In genomic region chr14:104634031-104634760, GRCh38 we compare ENCODE assay signal across 23 cellular contexts. TPM values are rescaled to one million over a fixed set of nuclear protein-coding genes. Genes with fewer than 3 reads are reported as not detected.
DNase-seq lines count a peak whose midpoint lies in the region; ATAC-seq, FAIRE-seq and TF ChIP-seq lines count a peak whose summit lies in the region.
"Had no signal": no experiment of that assay in that cellular context is flagged by ENCODE, and none has a peak within 500 bp of the region (broad histone marks: within the 10 kb centered on the region; RNA-seq: fewer than 3 reads in every experiment).

No MANE protein-coding gene starts in this region.

- no peaks in the 10 kb centered on the region for H3K36me3 ChIP-seq in spleen

- no peak overlapping the region for H3K27ac Mint-ChIP-seq in stimulated activated naive CD8-positive, alpha-beta T cell treated with anti-CD3 and anti-CD28 coated beads, Interleukin-15, amount 100 ng/mL, for 72 hours
- H3K27ac Mint-ChIP-seq: CD14-positive monocyte, IgD-negative memory B cell had no signal

- intact Hi-C loops in dorsolateral prefrontal cortex (cut with DNase I): loop anchor here (5.0 to 10.0 kb wide), 3 partner anchors 279 to 559 kb away; partner anchors contain the start of gene KIF26A (in 1 of the 2)
- intact Hi-C loops in spleen (cut with DNase I; ENCODE audit: low total_unique reads): loop anchor here (10.0 kb wide), 1 partner anchor 559 kb away; no protein-coding TSS in a partner anchor

- TF ChIP-seq CTCF in dorsolateral prefrontal cortex (IDR thresholded peaks at IDR 0.05 in 54 of 56, conservative IDR thresholded peaks at IDR 0.05 in 2 of 56; ENCODE audit: low read depth in 1 of 56, partially characterized antibody in 56 of 56) (no peak), spleen (IDR thresholded peaks at IDR 0.05 in 8 of 11, conservative IDR thresholded peaks at IDR 0.05 in 3 of 11) (no peak)

- ATAC-seq in stimulated activated naive CD8-positive, alpha-beta T cell treated with anti-CD3 and anti-CD28 coated beads, Interleukin-15, Interleukin-2, amounts not matched to agents 100 U/mL and 50 U/mL, for 24 hours: peak; percentile 26
- ATAC-seq in stimulated activated naive CD8-positive, alpha-beta T cell treated with anti-CD3 and anti-CD28 coated beads, Interleukin-15, amount 100 ng/mL, for 72 hours: no peak
- ATAC-seq: Right ventricle myocardium inferior had no signal

- H3K9me3 Mint-ChIP-seq in stimulated activated naive CD8-positive, alpha-beta T cell treated with anti-CD3 and anti-CD28 coated beads, Interleukin-15, amount 100 ng/mL, for 72 hours: no peaks in the 10 kb centered on the region

- H3K4me1 ChIP-seq in spleen: no peaks in the 10 kb centered on the region

- H3K9me3 ChIP-seq in spleen: peaks cover 0 to 9% (median 7%) of the 10 kb centered on the region in 8 donors

- H3K4me3 ChIP-seq in dorsolateral prefrontal cortex: no peak overlapping the region
- H3K4me3 ChIP-seq in spleen: no peak overlapping the region
- H3K4me3 ChIP-seq: GM23248 had no signal

- no peak for FAIRE-seq in RCC 7860 (lab: Jason Lieb, UNC)
- FAIRE-seq: GM12891, GM18507, HTR-8/SVneo had no signal

- peak overlapping the region in 57 of 59 donors; percentile 40 to 98 (median 92) for H3K27ac ChIP-seq in dorsolateral prefrontal cortex
- H3K27ac ChIP-seq in spleen: no peak overlapping the region
- H3K27ac ChIP-seq: GM23248, HL-60 had no signal

- H3K27me3 ChIP-seq in dorsolateral prefrontal cortex (peaks cover 0 to 4% (median 0%) of the 10 kb centered on the region in 45 donors), spleen (replicated peaks in 1 of 7) (peaks cover 0 to 51% (median 0%) of the 10 kb centered on the region in 7 donors)

- no peak overlapping the region for H3K4me3 Mint-ChIP-seq in stimulated activated naive CD8-positive, alpha-beta T cell treated with anti-CD3 and anti-CD28 coated beads, Interleukin-15, amount 100 ng/mL, for 72 hours
- H3K4me3 Mint-ChIP-seq: CD14-positive monocyte had no signal

- no peak for DNase-seq in stimulated activated naive CD8-positive, alpha-beta T cell treated with anti-CD3 and anti-CD28 coated beads, Interleukin-15, Interleukin-2, amounts not matched to agents 100 U/mL and 50 U/mL, for 24 hours
- no peak for DNase-seq in stimulated activated naive CD8-positive, alpha-beta T cell treated with anti-CD3 and anti-CD28 coated beads, Interleukin-15, amount 100 ng/mL, for 72 hours
- DNase-seq in dorsolateral prefrontal cortex (peak in 1 of 10 donors; percentile 44), spleen (peak; percentile 69), RCC 7860 (ENCODE audit: low spot score) (no peak), iPS-NIHi7 (ENCODE audit: extremely low spot score) (no peak), RPMI8226 (no peak)
- DNase-seq: DMS 273 treated with DMSO at 0.1 percent for 48 hours, GF-D8, GM23248, Kasumi-1, MM.1S, NCI-H1092 treated with DMSO at 0.1 percent for 48 hours, NCI-H1930, NCI-H510A treated with DMSO at 0.1 percent for 48 hours had no signal

- H3K4me1 Mint-ChIP-seq in stimulated activated naive CD8-positive, alpha-beta T cell treated with anti-CD3 and anti-CD28 coated beads, Interleukin-15, amount 100 ng/mL, for 72 hours: no peaks in the 10 kb centered on the region
- H3K4me1 Mint-ChIP-seq: CD14-positive monocyte had no signal

- WGBS in spleen, 5 donors: 84 to 91% (median 88%) methylated on average over 11 to 23 of the region's 23 CpGs

- TF ChIP-seq POLR2A in spleen (IDR thresholded peaks at IDR 0.05): no peak

- H3K27me3 Mint-ChIP-seq in stimulated activated naive CD8-positive, alpha-beta T cell treated with anti-CD3 and anti-CD28 coated beads, Interleukin-15, amount 100 ng/mL, for 72 hours: peaks cover 12% of the 10 kb centered on the region

RNA-seq across cellular contexts. Expression of gene TMEM179, which starts 29.6 kb away (rescaled TPM):
- total RNA-seq in dorsolateral prefrontal cortex: 100 to 1,000 TPM in 32 of 120 experiments, 10 to 100 TPM in 88; 45.0 to 133 (median 88.7) TPM
- total RNA-seq in spleen: not detected
- polyA plus RNA-seq in spleen: under 1 TPM in 1 of 3 donors, not detected in 2; 0.08 TPM
- total RNA-seq: GM23248, Right ventricle myocardium inferior had no signal
- polyA plus RNA-seq: CD14-positive monocyte, GM23248, IgD-negative memory B cell had no signal

RNA-seq across cellular contexts. Expression of gene C14orf180, which starts 54.6 kb away (rescaled TPM):
- total RNA-seq in dorsolateral prefrontal cortex (under 1 TPM in 4 of 120 experiments, not detected in 116; 0.24 to 0.41 (median 0.36) TPM), spleen (under 1 TPM in 2 of 7 donors, not detected in 5; 0.17 to 0.28 TPM)
- under 1 TPM; 0.20 to 0.70 (median 0.28) TPM for polyA plus RNA-seq in spleen
- total RNA-seq: A673, GM23248 had no signal
- polyA plus RNA-seq: CD14-positive monocyte, GM23248, IgD-negative memory B cell had no signal

RNA-seq across cellular contexts. Expression of gene INF2, which starts 55.2 kb away (rescaled TPM):
- total RNA-seq in dorsolateral prefrontal cortex (100 to 1,000 TPM in 97 of 120 experiments, 10 to 100 TPM in 23; 69.5 to 290 (median 127) TPM), spleen (100 to 1,000 TPM in 3 of 7 donors, 10 to 100 TPM in 4; 66.9 to 110 (median 96.4) TPM)
- polyA plus RNA-seq in spleen: 100 to 1,000 TPM in 2 of 3 donors, 10 to 100 TPM in 1; 56.6 to 120 (median 102) TPM

Comparison
In these comparisons a context has a peak if more than half of its experiments do, and no peak if none do; other contexts are left out.
1. H3K27ac ChIP-seq: peak in dorsolateral prefrontal cortex (57 of 59); none in spleen (0 of 8).
2. RNA of gene TMEM179, which starts 29.6 kb away (total RNA-seq): 45.0 to 133 TPM in dorsolateral prefrontal cortex; not detected in spleen; every median in the first group is over 10 times any median in the second.